23 cellular contexts compared by ENCODE assay signal in genomic region chr11:68481579-68482240, GRCh38. TPM values are rescaled to one million over a fixed set of nuclear protein-coding genes. Genes with fewer than 3 reads are reported as not detected.
DNase-seq lines count a peak whose midpoint lies in the region; ATAC-seq, FAIRE-seq and TF ChIP-seq lines count a peak whose summit lies in the region.
"Had no signal": no experiment of that assay in that cellular context is flagged by ENCODE, and none has a peak within 500 bp of the region (broad histone marks: within the 10 kb centered on the region; RNA-seq: fewer than 3 reads in every experiment).

No MANE protein-coding gene starts in this region.

- peaks cover 4% of the 10 kb centered on the region; the same call in 2 of the 3 replicates for H3K9me3 ChIP-seq in GM12878 (replicated peaks; ENCODE audit: control insufficient read depth, insufficient read depth, low read length)
- no peaks in the 10 kb centered on the region for H3K9me3 ChIP-seq in mucosa of descending colon
- no peaks in the 10 kb centered on the region for H3K9me3 ChIP-seq in thyroid gland
- peaks cover 7% of the 10 kb centered on the region for H3K9me3 ChIP-seq in SJCRH30 (replicated peaks)

- SMC1A ChIA-PET in GM12878 (lab: Charles Lee; ENCODE audit: uncharacterized antibody, unreplicated experiment), result interaction anchor here (1.6 kb wide), 1 partner anchor 17 kb away, joined by 4 read pairs; no protein-coding TSS in a partner anchor

- no peak for DNase-seq in activated naive CD8-positive, alpha-beta T cell treated with anti-CD3 and anti-CD28 coated beads for 36 hours
- DNase-seq in GM12878 (ENCODE audit: low read depth, low spot score) (no peak), mucosa of descending colon (no peak), thyroid gland (no peak), SJCRH30 (no peak), T-helper 2 cell (no peak), NCI-H1436 treated with DMSO at 0.1 percent for 48 hours (lab: John Stamatoyannopoulos, UW) (no peak)
- DNase-seq: activated B cell treated with CpG ODN at 0.5 μM for 24 hours; activated CD8-positive, alpha-beta T cell treated with anti-CD3 and anti-CD28 coated beads, Interleukin-2, amount 10 ng/mL, durations not matched to agents 7 days and 5 days; CD4-positive, alpha-beta memory T cell; central memory CD4-positive, alpha-beta T cell; DND-41; effector CD4-positive, alpha-beta T cell; islet precursor cell; mesenchymal stem cell; NCI-H1436; retina; stimulated activated CD4-positive, alpha-beta T cell treated with anti-CD3 and anti-CD28 coated beads, Interleukin-15, amount 100 ng/mL, for 24 hours; T-cell had no signal

- H3K27me3 ChIP-seq in GM12878 (replicated peaks in 1 of 2; ENCODE audit: control insufficient read depth in 2 of 2, insufficient read depth in 2 of 2, low read length in 1 of 2) (no peaks in the 10 kb centered on the region), thyroid gland (no peaks in the 10 kb centered on the region), SJCRH30 (no peaks in the 10 kb centered on the region)

- H3K27me3 Mint-ChIP-seq in activated naive CD8-positive, alpha-beta T cell, result no peaks in the 10 kb centered on the region
- H3K27me3 Mint-ChIP-seq in activated naive CD8-positive, alpha-beta T cell treated with anti-CD3 and anti-CD28 coated beads for 36 hours, result no peaks in the 10 kb centered on the region
- H3K27me3 Mint-ChIP-seq: activated B cell treated with CpG ODN at 0.5 μM for 24 hours; CD4-positive, alpha-beta memory T cell; T-cell had no signal

- CTCF ChIA-PET in GM12878 (lab: Yijun Ruan, JAX), result interaction anchor here (1.0 kb wide), 1 partner anchor 19 kb away, joined by 3 read pairs; no protein-coding TSS in a partner anchor

- H3K9ac ChIP-seq in GM12878 (ENCODE audit: control insufficient read depth, insufficient read depth, low read length), result no peak overlapping the region

- TF ChIP-seq POLR2A in GM12878 (IDR thresholded peaks at IDR 0.05; ENCODE audit: low read depth, low read length), result no peak
- TF ChIP-seq POLR2A in thyroid gland (IDR thresholded peaks at IDR 0.05), result no peak

- 84% methylated on average over 6 of the region's 6 CpGs for WGBS in GM12878 (ENCODE audit: insufficient coverage, insufficient replicate concordance, low lambda C conversion rate, missing lambda C conversion rate)
- WGBS in thyroid gland, 2 donors, result 71 to 76% methylated on average over 6 of the region's 6 CpGs

- no peak for TF ChIP-seq EP300 in GM12878 (IDR thresholded peaks at IDR 0.05; ENCODE audit: borderline replicate concordance in 1 of 2, control insufficient read depth in 1 of 2, low read depth in 2 of 2, low read length in 2 of 2)

- BruUV-seq in GM12878 (replicated peaks; lab: Mats Ljungman, UMichigan), result TSS peak; percentile 29

- H3K4me2 ChIP-seq in GM12878 (ENCODE audit: control insufficient read depth, insufficient read depth), result no peak overlapping the region

- H3K27ac Mint-ChIP-seq in activated naive CD8-positive, alpha-beta T cell, result peak overlapping the region; percentile 70
- H3K27ac Mint-ChIP-seq in activated naive CD8-positive, alpha-beta T cell treated with anti-CD3 and anti-CD28 coated beads for 36 hours, result no peak overlapping the region
- H3K27ac Mint-ChIP-seq: activated B cell treated with CpG ODN at 0.5 μM for 24 hours; activated CD8-positive, alpha-beta T cell treated with anti-CD3 and anti-CD28 coated beads, Interleukin-2, amount 10 ng/mL, durations not matched to agents 7 days and 5 days; activated T-helper 1 cell treated with anti-CD3 and anti-CD28 coated beads, Interleukin-12 subunit alpha, Interleukin-12 subunit beta, Interleukin-2, Interleukin-4 antibody, amounts not matched to agents 30 ng/mL and 10 ng/mL and 1 ng/mL, durations not matched to agents 14 hours and 24 hours and 36 hours; stimulated activated effector memory CD8-positive, alpha-beta T cell treated with anti-CD3 and anti-CD28 coated beads, Interleukin-12 subunit alpha, Interleukin-12 subunit beta, amount 100 ng/mL, for 72 hours had no signal

- H3K4me1 Mint-ChIP-seq in activated naive CD8-positive, alpha-beta T cell (ENCODE audit: low read depth), result peaks cover 82% of the 10 kb centered on the region
- peaks cover 62% of the 10 kb centered on the region for H3K4me1 Mint-ChIP-seq in activated naive CD8-positive, alpha-beta T cell treated with anti-CD3 and anti-CD28 coated beads for 36 hours

- no peak for TF ChIP-seq RAD21 in GM12878 (IDR thresholded peaks at IDR 0.05; ENCODE audit: insufficient read depth, low read depth, low read length)

- H3K27ac ChIP-seq in GM12878 (ENCODE audit: control insufficient read depth, insufficient read depth), result no peak overlapping the region
- H3K27ac ChIP-seq in thyroid gland, result peak overlapping the region in 2 of 3 donors; percentile 22 to 37
- no peak overlapping the region for H3K27ac ChIP-seq in SJCRH30

- no peak overlapping the region for H3K4me3 Mint-ChIP-seq in activated naive CD8-positive, alpha-beta T cell
- no peak overlapping the region for H3K4me3 Mint-ChIP-seq in activated naive CD8-positive, alpha-beta T cell treated with anti-CD3 and anti-CD28 coated beads for 36 hours
- H3K4me3 Mint-ChIP-seq: activated B cell treated with CpG ODN at 0.5 μM for 24 hours; activated CD8-positive, alpha-beta T cell treated with anti-CD3 and anti-CD28 coated beads, Interleukin-2, amount 10 ng/mL, durations not matched to agents 7 days and 5 days; activated T-helper 1 cell treated with anti-CD3 and anti-CD28 coated beads, Interleukin-12 subunit alpha, Interleukin-12 subunit beta, Interleukin-2, Interleukin-4 antibody, amounts not matched to agents 30 ng/mL and 10 ng/mL and 1 ng/mL, durations not matched to agents 14 hours and 24 hours and 36 hours; stimulated activated effector memory CD8-positive, alpha-beta T cell treated with anti-CD3 and anti-CD28 coated beads, Interleukin-12 subunit alpha, Interleukin-12 subunit beta, amount 100 ng/mL, for 72 hours had no signal

- no peak for ATAC-seq in GM12878
- ATAC-seq in mucosa of descending colon, result peak; percentile 79
- ATAC-seq: activated CD8-positive, alpha-beta T cell treated with anti-CD3 and anti-CD28 coated beads, Interleukin-2, amount 10 ng/mL, durations not matched to agents 7 days and 5 days; stimulated activated effector memory CD8-positive, alpha-beta T cell treated with anti-CD3 and anti-CD28 coated beads, Interleukin-12 subunit alpha, Interleukin-12 subunit beta, amount 100 ng/mL, for 72 hours; T-cell had no signal

- no peak for FAIRE-seq in GM12878 (lab: Jason Lieb, UNC)
- FAIRE-seq: GM18507 had no signal

- peaks cover 13% of the 10 kb centered on the region for H3K36me3 Mint-ChIP-seq in activated naive CD8-positive, alpha-beta T cell
- H3K36me3 Mint-ChIP-seq in activated naive CD8-positive, alpha-beta T cell treated with anti-CD3 and anti-CD28 coated beads for 36 hours, result peaks cover 58% of the 10 kb centered on the region

- RAD21 ChIA-PET in GM12878 (lab: Charles Lee; ENCODE audit: unreplicated experiment), result no interaction called here

- H3K4me1 ChIP-seq in GM12878 (ENCODE audit: control insufficient read depth, insufficient read depth, low read length) (no peaks in the 10 kb centered on the region; the same call in 1 of the 2 replicates), mucosa of descending colon (ENCODE audit: low read depth) (peaks cover 25% of the 10 kb centered on the region), thyroid gland (peaks cover 31 to 39% of the 10 kb centered on the region in 2 donors), SJCRH30 (no peaks in the 10 kb centered on the region)

- peaks cover 90% of the 10 kb centered on the region for H3K79me2 ChIP-seq in GM12878 (ENCODE audit: control insufficient read depth, insufficient read depth, low read length)

- H4K20me1 ChIP-seq in GM12878 (ENCODE audit: control insufficient read depth, insufficient read depth), result no peaks in the 10 kb centered on the region; the same call in 1 of the 2 replicates

- in situ Hi-C loops in GM12878 (cut with MboI), result no loop called here

- no peak overlapping the region for H3K4me3 ChIP-seq in GM12878
- H3K4me3 ChIP-seq in mucosa of descending colon, result no peak overlapping the region
- no peak overlapping the region for H3K4me3 ChIP-seq in thyroid gland (replicated peaks in 1 of 3)
- no peak overlapping the region for H3K4me3 ChIP-seq in SJCRH30

- intact Hi-C loops in GM12878 (cut with micrococcal nuclease; ENCODE audit: unreplicated experiment), result no loop called here
- intact Hi-C loops in mucosa of descending colon (cut with DNase I, micrococcal nuclease), result no loop called here
- intact Hi-C loops in thyroid gland (cut with DNase I), result no loop called here

- TF ChIP-seq CTCF in GM12878 (IDR thresholded peaks at IDR 0.05 in 2 of 3, conservative IDR thresholded peaks at IDR 0.05 in 1 of 3; ENCODE audit: control insufficient read depth in 2 of 3, extremely low read depth in 1 of 3, insufficient read depth in 1 of 3, low read depth in 3 of 3, low read length in 3 of 3) (no peak), mucosa of descending colon (IDR thresholded peaks at IDR 0.05) (no peak), thyroid gland (IDR thresholded peaks at IDR 0.05) (no peak)

- POLR2A ChIA-PET in GM12878 (lab: Charles Lee), result interaction anchor here (0.6 to 0.7 kb wide), 2 partner anchors 18 to 26 kb away, joined by 3 to 6 read pairs; no protein-coding TSS in a partner anchor

- H2AFZ ChIP-seq in GM12878 (ENCODE audit: control insufficient read depth, low read depth, low read length), result no peak overlapping the region

- H3K9me3 Mint-ChIP-seq in activated naive CD8-positive, alpha-beta T cell (ENCODE audit: low read depth), result no peaks in the 10 kb centered on the region
- H3K9me3 Mint-ChIP-seq in activated naive CD8-positive, alpha-beta T cell treated with anti-CD3 and anti-CD28 coated beads for 36 hours, result peaks cover 14% of the 10 kb centered on the region
- H3K9me3 Mint-ChIP-seq: activated B cell treated with CpG ODN at 0.5 μM for 24 hours; CD4-positive, alpha-beta memory T cell; stimulated activated effector memory CD8-positive, alpha-beta T cell treated with anti-CD3 and anti-CD28 coated beads, Interleukin-12 subunit alpha, Interleukin-12 subunit beta, amount 100 ng/mL, for 72 hours; T-cell had no signal

- H3K36me3 ChIP-seq in GM12878 (ENCODE audit: control insufficient read depth in 2 of 2, insufficient read depth in 2 of 2, low read length in 1 of 2) (peaks cover 0 to 4% of the 10 kb centered on the region in 2 experiments; a peak in 2 of 4 replicates), mucosa of descending colon (ENCODE audit: low read depth) (no peaks in the 10 kb centered on the region), thyroid gland (no peaks in the 10 kb centered on the region), SJCRH30 (peaks cover 35% of the 10 kb centered on the region)

RNA-seq across cellular contexts. Expression of gene PPP6R3, which starts 21.2 kb away (rescaled TPM):
- 100 to 1,000 TPM; 122 to 123 TPM for total RNA-seq in activated naive CD8-positive, alpha-beta T cell treated with anti-CD3 and anti-CD28 coated beads for 36 hours
- total RNA-seq in GM12878 (2013; cell fraction: nucleolus; rRNA removed), result 452 and 473 TPM in 2 replicates
- 122 and 124 TPM in 2 replicates for total RNA-seq in GM12878 (2014; rRNA removed)
- total RNA-seq in GM12878 (2014; rRNA removed; fragmentation: Illumina TruSeq; extraction: Trizol), result 122 and 123 TPM in 2 replicates
- 93.5 and 94.5 TPM in 2 replicates for total RNA-seq in GM12878 (2021)
- 24.0 TPM for polyA plus RNA-seq in GM12878 (2011; ENCODE audit: low read depth)
- polyA plus RNA-seq in GM12878 (2011; rRNA removed), result 70.6 and 96.9 TPM in 2 replicates
- 33.9 and 34.0 TPM in 2 replicates for polyA plus RNA-seq in GM12878 (2011; cell fraction: cytosol; rRNA removed)
- 114 and 120 TPM in 2 replicates for polyA plus RNA-seq in GM12878 (2011; cell fraction: nucleus; rRNA removed)
- polyA plus RNA-seq in GM12878 (2012), result 39.9 and 44.1 TPM in 2 replicates
- 77.6 and 80.1 TPM in 2 replicates for polyA plus RNA-seq in GM12878 (2014; fragmentation: Illumina TruSeq; extraction: Trizol)
- 10 to 100 TPM; 12.4 to 32.0 TPM for polyA plus RNA-seq in GM12878 (2014; fragmentation: Nextera tagmentation; extraction: Ambion mirVana)
- polyA plus RNA-seq in GM12878 (2014; rRNA removed), result 57.0 and 61.7 TPM in 2 replicates
- polyA plus RNA-seq in GM12878 (2016; fragmentation: Nextera tagmentation; extraction: Ambion mirVana), result 10 to 100 TPM; 68.6 to 83.0 TPM
- 108 and 119 TPM in 2 replicates for polyA minus RNA-seq in GM12878 (2011; rRNA and poly(A)+ RNA removed)
- 45.0 and 54.5 TPM in 2 replicates for polyA minus RNA-seq in GM12878 (2011; cell fraction: cytosol; rRNA and poly(A)+ RNA removed)
- 124 and 149 TPM in 2 replicates for polyA minus RNA-seq in GM12878 (2011; cell fraction: nucleus; rRNA and poly(A)+ RNA removed)
- 100 to 1,000 TPM; 107 to 141 (median 115) TPM for total RNA-seq in mucosa of descending colon
- total RNA-seq in thyroid gland, result 100 to 1,000 TPM; 238 to 334 (median 268) TPM
- total RNA-seq in SJCRH30 (2014; rRNA removed; shearing (Covaris generic)), result 130 and 143 TPM in 2 replicates

Comparison
In these comparisons a context has a peak if more than half of its experiments do, and no peak if none do; other contexts are left out.
1. H3K27ac ChIP-seq: peak in thyroid gland (2 of 3); none in GM12878 (single experiment) and SJCRH30 (single experiment).